In genomic region chr1:235649722-235650163, GRCh38 we compare ENCODE assay signal across 8 cellular contexts. TPM values are rescaled to one million over a fixed set of nuclear protein-coding genes. Genes with fewer than 3 reads are reported as not detected.
DNase-seq lines count a peak whose midpoint lies in the region; ATAC-seq and TF ChIP-seq lines count a peak whose summit lies in the region.

Gene GNG4 (minus strand): TSS chr1:235649784. CDS start chr1:235583838, 65,946 bp downstream.

- H3F3A ChIP-seq in SK-N-SH (replicated peaks; ENCODE audit: insufficient read depth), result peaks cover 8% of the 10 kb centered on the region

- intact Hi-C loops in activated CD4-positive, alpha-beta memory T cell treated with anti-CD3 and anti-CD28 coated beads for 36 hours (cut with micrococcal nuclease), result loop anchor here (10.0 kb wide), 1 partner anchor 345 kb away; no protein-coding TSS in a partner anchor

- peak within 1 kb of the TSS; percentile 78 for H3K4me3 Mint-ChIP-seq in activated CD4-positive, alpha-beta memory T cell treated with anti-CD3 and anti-CD28 coated beads for 36 hours

- peak within 1 kb of the TSS; percentile 99 for H3K4me2 ChIP-seq in SK-N-SH

- H3K27ac ChIP-seq in SK-N-SH (ENCODE audit: low read depth in 2 of 2, low read length in 1 of 2) (peak within 1 kb of the TSS in 1 of 2 experiments; percentile 88; a peak in 2 of 4 replicates), gastroesophageal sphincter (no peak within 1 kb of the TSS)

- H3K27me3 ChIP-seq in SK-N-SH (ENCODE audit: insufficient read depth) (peaks cover 10% of the 10 kb centered on the region; the same call in 1 of the 2 replicates), gastroesophageal sphincter (peaks cover 96% of the 10 kb centered on the region)

- H3K9me3 ChIP-seq in SK-N-SH (no peaks in the 10 kb centered on the region), gastroesophageal sphincter (peaks cover 0 to 6% (median 0%) of the 10 kb centered on the region in 3 donors)

- peaks cover 2% of the 10 kb centered on the region for H3K9me3 Mint-ChIP-seq in activated CD4-positive, alpha-beta memory T cell treated with anti-CD3 and anti-CD28 coated beads for 36 hours

- H3K4me3 ChIP-seq in SK-N-SH (ENCODE audit: low read depth in 2 of 2, low read length in 1 of 2), result peak within 1 kb of the TSS; percentile 59 to 61
- H3K4me3 ChIP-seq in gastroesophageal sphincter, result peak within 1 kb of the TSS; percentile 23 to 62
- H3K4me3 ChIP-seq in skeletal muscle cell (ENCODE audit: low read depth, low read length), result peak within 1 kb of the TSS; percentile 49

- WGBS in SK-N-SH (ENCODE audit: low lambda C conversion rate), result 0% methylated on average over 1 of the region's 67 CpGs
- no CpG with 5 or more reads among the region's 67 CpGs for WGBS in gastroesophageal sphincter (ENCODE audit: low coverage in 1 of 2), 2 donors

- H3K79me2 ChIP-seq in SK-N-SH (ENCODE audit: insufficient read depth), result no peaks in the 10 kb centered on the region

- H3K27me3 Mint-ChIP-seq in activated CD4-positive, alpha-beta memory T cell treated with anti-CD3 and anti-CD28 coated beads for 36 hours, result peaks cover 58% of the 10 kb centered on the region

- 0 out of 2 replicates have a peak within 1 kb of the TSS, but pooled peaks have one; percentile 35 for H2AFZ ChIP-seq in SK-N-SH (ENCODE audit: low read depth)

- H3K4me1 ChIP-seq in SK-N-SH (ENCODE audit: control insufficient read depth in 1 of 2, insufficient read depth in 2 of 2, low read depth in 1 of 2, low read length in 1 of 2) (peaks cover 0 to 22% of the 10 kb centered on the region in 2 experiments; a peak in 2 of 4 replicates), gastroesophageal sphincter (peaks cover 0 to 32% (median 21%) of the 10 kb centered on the region in 3 donors)

- H3K36me3 Mint-ChIP-seq in activated CD4-positive, alpha-beta memory T cell treated with anti-CD3 and anti-CD28 coated beads for 36 hours, result no peaks in the 10 kb centered on the region

- no peak for ATAC-seq in SK-N-SH treated with all-trans-retinoic acid at 6 μM for 48 hours
- ATAC-seq in gastroesophageal sphincter, result peak; percentile 6
- ATAC-seq in GM21529 (IDR thresholded peaks at IDR 0.05; ENCODE audit: unreplicated experiment), result no peak

- no peak within 1 kb of the TSS for H3K27ac Mint-ChIP-seq in activated CD4-positive, alpha-beta memory T cell treated with anti-CD3 and anti-CD28 coated beads for 36 hours

- no peaks in the 10 kb centered on the region for H3K36me3 ChIP-seq in SK-N-SH (replicated peaks in 1 of 2; ENCODE audit: control insufficient read depth in 1 of 2, insufficient read depth in 2 of 2, low read length in 1 of 2)
- no peaks in the 10 kb centered on the region for H3K36me3 ChIP-seq in gastroesophageal sphincter

- peaks cover 4% of the 10 kb centered on the region for H3K4me1 Mint-ChIP-seq in activated CD4-positive, alpha-beta memory T cell treated with anti-CD3 and anti-CD28 coated beads for 36 hours (ENCODE audit: low read depth)

- TF ChIP-seq POLR2A in gastroesophageal sphincter (IDR thresholded peaks at IDR 0.05), result no peak

- no peaks in the 10 kb centered on the region for H3K9me2 ChIP-seq in SK-N-SH

- no peak within 1 kb of the TSS for H3K9ac ChIP-seq in SK-N-SH

- DNase-seq in SK-N-SH (peak; percentile 98), skeletal muscle cell (ENCODE audit: low read depth) (no peak), HCEC 1CT (no peak)
- DNase-seq in activated CD4-positive, alpha-beta memory T cell treated with anti-CD3 and anti-CD28 coated beads for 36 hours, result no peak

- POLR2A ChIA-PET in SK-N-SH (lab: Yijun Ruan, JAX), result no interaction called here
- POLR2A ChIA-PET in activated CD4-positive, alpha-beta memory T cell treated with anti-CD3 and anti-CD28 coated beads for 36 hours (lab: Charles Lee), result no interaction called here

- no peaks in the 10 kb centered on the region for H4K20me1 ChIP-seq in SK-N-SH (ENCODE audit: insufficient read depth)

- TF ChIP-seq EP300 in SK-N-SH (IDR thresholded peaks at IDR 0.05; ENCODE audit: borderline replicate concordance in 1 of 2, low read depth in 1 of 2, low read length in 1 of 2), result no peak
- TF ChIP-seq EP300 in Ishikawa (IDR thresholded peaks at IDR 0.05; ENCODE audit: borderline replicate concordance), result no peak
- TF ChIP-seq EP300 in gastroesophageal sphincter (IDR thresholded peaks at IDR 0.05), result no peak

- TF ChIP-seq RAD21 in SK-N-SH (IDR thresholded peaks at IDR 0.05; ENCODE audit: low read length) (no peak), Ishikawa (IDR thresholded peaks at IDR 0.05; ENCODE audit: low read depth) (no peak)

- CTCF ChIA-PET in SK-N-SH (lab: Yijun Ruan, JAX), result interaction anchor here (1.5 kb wide), 1 partner anchor 14 kb away, joined by 4 read pairs; no protein-coding TSS in a partner anchor
- CTCF ChIA-PET in activated CD4-positive, alpha-beta memory T cell treated with anti-CD3 and anti-CD28 coated beads for 36 hours (lab: Charles Lee), result no interaction called here

- TF ChIP-seq CTCF in SK-N-SH (IDR thresholded peaks at IDR 0.05) (no peak), gastroesophageal sphincter (IDR thresholded peaks at IDR 0.05) (no peak)

TF ChIP-seq in SK-N-SH treated with all-trans-retinoic acid at 6 μM for 48 hours, 23 proteins besides CTCF, POLR2A, EP300 and RAD21:
- TF ChIP-seq ZC3H10 (CRISPR knock-in tag; IDR thresholded peaks at IDR 0.05), result no peak
- no peak for TF ChIP-seq OSR1 (CRISPR knock-in tag; IDR thresholded peaks at IDR 0.05)
- no peak for TF ChIP-seq ISL1 (CRISPR knock-in tag; IDR thresholded peaks at IDR 0.05)

TF ChIP-seq in Ishikawa, 13 proteins besides CTCF, POLR2A, EP300 and RAD21:
- no peak for TF ChIP-seq YY1 (IDR thresholded peaks at IDR 0.05; ENCODE audit: low read depth)
- peak; percentile 79 for TF ChIP-seq ZBTB7A (IDR thresholded peaks at IDR 0.05; ENCODE audit: low read depth)
- no peak for TF ChIP-seq CEBPB (IDR thresholded peaks at IDR 0.05)
- no peak for TF ChIP-seq REST (IDR thresholded peaks at IDR 0.05; ENCODE audit: low read depth)
- peak; percentile 56; the same call in 1 of the 2 replicates for TF ChIP-seq CREB1 (IDR thresholded peaks at IDR 0.05; ENCODE audit: low read depth)
TF ChIP-seq in Ishikawa: peak in this region for 2.

RNA-seq across cellular contexts. Expression of gene GNG4, which starts in this region (rescaled TPM):
- 1.6 and 2.8 TPM in 2 replicates for polyA plus RNA-seq in SK-N-SH (2012; rRNA removed)
- 2.9 and 4.7 TPM in 2 replicates for polyA plus RNA-seq in SK-N-SH (2012; cell fraction: cytosol; rRNA removed)
- 0.50 and 0.96 TPM in 2 replicates for polyA plus RNA-seq in SK-N-SH (2012; cell fraction: nucleus; rRNA removed)
- total RNA-seq in activated CD4-positive, alpha-beta memory T cell treated with anti-CD3 and anti-CD28 coated beads for 36 hours, result 1 to 10 TPM in 1 of 2 experiments, under 1 TPM in 1; 0.88 to 1.8 TPM
- under 1 TPM in 3 of 4 donors, not detected in 1; 0.40 to 0.73 (median 0.52) TPM for total RNA-seq in gastroesophageal sphincter

Comparison
In these comparisons a context has a peak if more than half of its experiments do, and no peak if none do; other contexts are left out.
1. Peak in ATAC-seq and H3K4me3 ChIP-seq in gastroesophageal sphincter; RNA of the gene not detected or under 1 TPM.